In the genomic region with DNA sequence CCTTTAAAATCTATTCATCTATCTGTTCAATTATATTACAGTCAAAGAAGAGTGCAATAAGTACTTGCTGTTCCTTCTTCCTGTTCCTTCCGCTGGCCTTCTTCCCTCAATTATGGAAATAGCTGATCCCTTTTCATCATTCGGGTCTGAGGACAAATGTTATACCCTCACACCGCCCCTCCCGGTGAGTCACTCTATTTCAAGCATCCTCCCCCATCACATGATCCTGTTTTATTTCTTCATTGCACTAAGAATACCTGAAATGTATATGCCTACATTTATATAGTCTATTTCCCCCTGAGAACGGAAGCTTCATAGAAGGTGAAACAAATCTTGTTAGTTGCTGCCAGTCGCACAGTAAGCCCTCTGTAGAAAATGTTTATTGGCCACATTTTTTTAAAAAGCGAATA, we compare ENCODE assay signal across 9 cellular contexts. TPM values are rescaled to one million over a fixed set of nuclear protein-coding genes. Genes with fewer than 3 reads are reported as not detected.
DNase-seq lines count a peak whose midpoint lies in the region.
"Had no signal": no experiment of that assay in that cellular context is flagged by ENCODE, and none has a peak within 500 bp of the region (broad histone marks: within the 10 kb centered on the region; RNA-seq: fewer than 3 reads in every experiment).

No MANE protein-coding gene starts in this region.

- no CpG with 5 or more reads among the region's 7 CpGs for WGBS in iPS DF 6.9 (ENCODE audit: insufficient coverage, insufficient read length)

- intact Hi-C loops in activated T-helper 1 cell treated with anti-CD3 and anti-CD28 coated beads, Interleukin-12 subunit alpha, Interleukin-12 subunit beta, Interleukin-2, Interleukin-4 antibody, amounts not matched to agents 30 ng/mL and 10 ng/mL and 1 ng/mL, durations not matched to agents 14 hours and 24 hours and 36 hours (cut with micrococcal nuclease): loop anchor here (1.0 to 10.0 kb wide), 4 partner anchors 46 to 951 kb away; no protein-coding TSS in a partner anchor

- no peaks in the 10 kb centered on the region for H3K36me3 ChIP-seq in iPS DF 6.9 (ENCODE audit: control insufficient read depth, insufficient read depth, low read length)

- H3K27ac Mint-ChIP-seq in activated T-helper 1 cell treated with anti-CD3 and anti-CD28 coated beads, Interleukin-12 subunit alpha, Interleukin-12 subunit beta, Interleukin-2, Interleukin-4 antibody, amounts not matched to agents 30 ng/mL and 10 ng/mL and 1 ng/mL, durations not matched to agents 14 hours and 24 hours and 36 hours: no peak overlapping the region
- H3K27ac Mint-ChIP-seq: activated naive CD8-positive, alpha-beta T cell had no signal

- peaks cover 35% of the 10 kb centered on the region for H3K4me1 Mint-ChIP-seq in activated T-helper 1 cell treated with anti-CD3 and anti-CD28 coated beads, Interleukin-12 subunit alpha, Interleukin-12 subunit beta, Interleukin-2, Interleukin-4 antibody, amounts not matched to agents 30 ng/mL and 10 ng/mL and 1 ng/mL, durations not matched to agents 14 hours and 24 hours and 36 hours (ENCODE audit: low read depth)

- H3K4me3 ChIP-seq in iPS DF 6.9 (ENCODE audit: low read length): peak overlapping the region; percentile 85; the same call in 1 of the 2 replicates

- peak; percentile 15 to 76 (median 34) for DNase-seq in NCI-H1417 (lab: John Stamatoyannopoulos, UW)
- DNase-seq in NCI-H1417 treated with DMSO at 0.1 percent for 48 hours (lab: John Stamatoyannopoulos, UW): no peak
- DNase-seq in NCI-H1105 treated with DMSO at 0.1 percent for 48 hours (lab: John Stamatoyannopoulos, UW): peak; percentile 51
- DNase-seq in activated T-helper 1 cell treated with anti-CD3 and anti-CD28 coated beads, Interleukin-12 subunit alpha, Interleukin-12 subunit beta, Interleukin-2, Interleukin-4 antibody, amounts not matched to agents 30 ng/mL and 10 ng/mL and 1 ng/mL, durations not matched to agents 14 hours and 24 hours and 36 hours (ENCODE audit: low spot score): peak; percentile 20
- no peak for DNase-seq in iPS DF 6.9 (ENCODE audit: low read depth, low spot score)
- peak; percentile 53 for DNase-seq in stimulated activated CD8-positive, alpha-beta memory T cell treated with anti-CD3 and anti-CD28 coated beads, Interleukin-4, amount 100 ng/mL, for 48 hours
- DNase-seq in mucosa of gallbladder (ENCODE audit: low spot score): no peak
- DNase-seq in NOMO-1 (lab: John Stamatoyannopoulos, UW; ENCODE audit: unreplicated experiment in 2 of 2): no peak

- no peaks in the 10 kb centered on the region for H3K27me3 ChIP-seq in iPS DF 6.9 (ENCODE audit: control insufficient read depth, insufficient read depth, low read length)

- H3K27ac ChIP-seq in iPS DF 6.9 (ENCODE audit: low read length): no peak overlapping the region

- peaks cover 15% of the 10 kb centered on the region for H3K36me3 Mint-ChIP-seq in activated T-helper 1 cell treated with anti-CD3 and anti-CD28 coated beads, Interleukin-12 subunit alpha, Interleukin-12 subunit beta, Interleukin-2, Interleukin-4 antibody, amounts not matched to agents 30 ng/mL and 10 ng/mL and 1 ng/mL, durations not matched to agents 14 hours and 24 hours and 36 hours (ENCODE audit: low read depth)

- H3K27me3 Mint-ChIP-seq in activated T-helper 1 cell treated with anti-CD3 and anti-CD28 coated beads, Interleukin-12 subunit alpha, Interleukin-12 subunit beta, Interleukin-2, Interleukin-4 antibody, amounts not matched to agents 30 ng/mL and 10 ng/mL and 1 ng/mL, durations not matched to agents 14 hours and 24 hours and 36 hours (ENCODE audit: insufficient read depth): no peaks in the 10 kb centered on the region
- H3K27me3 Mint-ChIP-seq: activated naive CD8-positive, alpha-beta T cell had no signal

- no peaks in the 10 kb centered on the region for H3K4me1 ChIP-seq in iPS DF 6.9 (ENCODE audit: control insufficient read depth, insufficient read depth, low read length)

- H3K4me3 Mint-ChIP-seq in activated T-helper 1 cell treated with anti-CD3 and anti-CD28 coated beads, Interleukin-12 subunit alpha, Interleukin-12 subunit beta, Interleukin-2, Interleukin-4 antibody, amounts not matched to agents 30 ng/mL and 10 ng/mL and 1 ng/mL, durations not matched to agents 14 hours and 24 hours and 36 hours: no peak overlapping the region
- H3K4me3 Mint-ChIP-seq: activated naive CD8-positive, alpha-beta T cell had no signal

- H3K9me3 Mint-ChIP-seq in activated T-helper 1 cell treated with anti-CD3 and anti-CD28 coated beads, Interleukin-12 subunit alpha, Interleukin-12 subunit beta, Interleukin-2, Interleukin-4 antibody, amounts not matched to agents 30 ng/mL and 10 ng/mL and 1 ng/mL, durations not matched to agents 14 hours and 24 hours and 36 hours: no peaks in the 10 kb centered on the region

- H3K9me3 ChIP-seq in iPS DF 6.9 (ENCODE audit: control insufficient read depth, insufficient read depth, low read length): no peaks in the 10 kb centered on the region

RNA-seq across cellular contexts. Expression of a gene that starts 2.5 kb away (rescaled TPM):
- 172 and 182 TPM in 2 replicates for total RNA-seq in activated T-helper 1 cell treated with anti-CD3 and anti-CD28 coated beads, Interleukin-12 subunit alpha, Interleukin-12 subunit beta, Interleukin-2, Interleukin-4 antibody, amounts not matched to agents 30 ng/mL and 10 ng/mL and 1 ng/mL, durations not matched to agents 14 hours and 24 hours and 36 hours
- 70.2 TPM for total RNA-seq in mucosa of gallbladder

Comparison
In these comparisons a context has a peak if more than half of its experiments do, and no peak if none do; other contexts are left out.
1. DNase-seq: peak in NCI-H1417 (3 of 3), NCI-H1105 treated with DMSO at 0.1 percent for 48 hours (single experiment), activated T-helper 1 cell treated with anti-CD3 and anti-CD28 coated beads, Interleukin-12 subunit alpha, Interleukin-12 subunit beta, Interleukin-2, Interleukin-4 antibody, amounts not matched to agents 30 ng/mL and 10 ng/mL and 1 ng/mL, durations not matched to agents 14 hours and 24 hours and 36 hours (single experiment) and stimulated activated CD8-positive, alpha-beta memory T cell treated with anti-CD3 and anti-CD28 coated beads, Interleukin-4, amount 100 ng/mL, for 48 hours (single experiment); none in NCI-H1417 treated with DMSO at 0.1 percent for 48 hours (single experiment), iPS DF 6.9 (single experiment), mucosa of gallbladder (single experiment) and NOMO-1 (0 of 2).